23 cellular contexts compared by ENCODE assay signal in the genomic region with DNA sequence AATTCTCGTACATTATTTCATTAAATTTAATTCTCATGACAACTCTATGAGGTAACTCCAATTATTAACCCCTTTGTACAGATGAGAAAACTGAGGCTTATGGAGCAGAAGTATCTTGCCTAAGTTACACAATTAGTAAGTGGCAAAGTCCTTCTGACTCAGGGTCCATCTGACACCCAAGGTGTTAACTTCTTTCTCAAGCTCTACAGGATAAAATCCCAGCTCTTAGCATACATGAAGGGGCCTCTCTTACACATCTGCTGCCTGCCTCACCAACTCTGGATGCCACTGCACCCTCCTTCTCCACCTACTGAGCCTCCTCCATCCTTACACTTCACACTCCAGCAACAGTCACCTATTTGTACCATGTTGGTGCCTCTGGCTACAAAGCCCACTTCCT. TPM values are rescaled to one million over a fixed set of nuclear protein-coding genes. Genes with fewer than 3 reads are reported as not detected.
DNase-seq lines count a peak whose midpoint lies in the region; TF ChIP-seq lines count a peak whose summit lies in the region.
"Had no signal": no experiment of that assay in that cellular context is flagged by ENCODE, and none has a peak within 500 bp of the region (broad histone marks: within the 10 kb centered on the region; RNA-seq: fewer than 3 reads in every experiment).

No MANE protein-coding gene starts in this region.

- DNase-seq in activated naive CD4-positive, alpha-beta T cell treated with anti-CD3 and anti-CD28 coated beads, Interleukin-2, amount 50 U/mL, for 16 hours = no peak
- DNase-seq in endodermal cell (peak; percentile 13), vagina (ENCODE audit: extremely low spot score in 2 of 2) (peak; percentile 22 to 34), H7 (no peak), NCI-H1048 (lab: John Stamatoyannopoulos, UW) (no peak)
- DNase-seq: Calu3; CD8-positive, alpha-beta memory T cell; DMS53; GDM1; GOT3; KG1; NCI-H1105; NCI-H2081; NCI-H2171; NCI-H345; NCI-H524; NCI-H774; NK-92 treated with Interleukin-12 subunit alpha and Interleukin-12 subunit beta, amount 100 ng/mL, for 24 hours; SIG-M5 had no signal

- 88 to 100% methylated on average over 1 of the region's 1 CpG for WGBS in endodermal cell (ENCODE audit: insufficient coverage in 1 of 2, insufficient read length in 1 of 2), 2 experiments

- no peak overlapping the region for H3K9ac ChIP-seq in Loucy (ENCODE audit: low read depth, low read length, poor library complexity, severe bottlenecking)
- no peak overlapping the region for H3K9ac ChIP-seq in endodermal cell (ENCODE audit: extremely low read depth, low read length, poor library complexity, severe bottlenecking)

- H3K4me3 ChIP-seq in Loucy (ENCODE audit: low read length, poor library complexity, severe bottlenecking) (no peak overlapping the region), endodermal cell (ENCODE audit: low read length) (no peak overlapping the region), vagina (no peak overlapping the region), H7 (ENCODE audit: insufficient read depth, low read depth, low read length) (no peak overlapping the region)

- H3K4me1 ChIP-seq in Loucy (ENCODE audit: insufficient read depth, low read length, poor library complexity, severe bottlenecking) (peaks cover 23% of the 10 kb centered on the region), endodermal cell (ENCODE audit: control insufficient read depth, insufficient read depth, low read length) (no peaks in the 10 kb centered on the region), vagina (no peaks in the 10 kb centered on the region)

- peak overlapping the region; percentile 13 for H3K27ac Mint-ChIP-seq in activated naive CD4-positive, alpha-beta T cell treated with anti-CD3 and anti-CD28 coated beads, Interleukin-2, amount 50 U/mL, for 24 hours
- H3K27ac Mint-ChIP-seq in endodermal cell = no peak overlapping the region

- H3F3A ChIP-seq in Loucy (ENCODE audit: low read depth) = no peaks in the 10 kb centered on the region

- TF ChIP-seq CTCF in Loucy (conservative IDR thresholded peaks at IDR 0.05; ENCODE audit: low read length) = no peak
- no peak for TF ChIP-seq CTCF in endodermal cell (conservative IDR thresholded peaks at IDR 0.05)
- no peak for TF ChIP-seq CTCF in vagina (IDR thresholded peaks at IDR 0.05)

- H2AFZ ChIP-seq in Loucy (ENCODE audit: low read length) = no peak overlapping the region

- no peak overlapping the region for H3K4me3 Mint-ChIP-seq in activated naive CD4-positive, alpha-beta T cell treated with anti-CD3 and anti-CD28 coated beads, Interleukin-2, amount 50 U/mL, for 24 hours
- no peak overlapping the region for H3K4me3 Mint-ChIP-seq in endodermal cell

- intact Hi-C loops in vagina (cut with DNase I) = no loop called here

- H3K36me3 ChIP-seq in Loucy (ENCODE audit: insufficient read depth, low read length) (no peaks in the 10 kb centered on the region), endodermal cell (ENCODE audit: control insufficient read depth, insufficient read depth, low read length) (no peaks in the 10 kb centered on the region), vagina (no peaks in the 10 kb centered on the region), H7 (replicated peaks; ENCODE audit: control insufficient read depth, insufficient read depth, low read length) (no peaks in the 10 kb centered on the region)

- no peaks in the 10 kb centered on the region for H3K9me3 Mint-ChIP-seq in activated naive CD4-positive, alpha-beta T cell treated with anti-CD3 and anti-CD28 coated beads, Interleukin-2, amount 50 U/mL, for 24 hours
- no peaks in the 10 kb centered on the region for H3K9me3 Mint-ChIP-seq in endodermal cell
- H3K9me3 Mint-ChIP-seq: CD8-positive, alpha-beta memory T cell had no signal

- H3K36me3 Mint-ChIP-seq in activated naive CD4-positive, alpha-beta T cell treated with anti-CD3 and anti-CD28 coated beads, Interleukin-2, amount 50 U/mL, for 24 hours = peaks cover 9% of the 10 kb centered on the region
- H3K36me3 Mint-ChIP-seq in endodermal cell (ENCODE audit: low read depth) = no peaks in the 10 kb centered on the region

- H3K27ac ChIP-seq in endodermal cell (ENCODE audit: low read depth, low read length) (no peak overlapping the region), vagina (no peak overlapping the region)

- H3K4me1 Mint-ChIP-seq in activated naive CD4-positive, alpha-beta T cell treated with anti-CD3 and anti-CD28 coated beads, Interleukin-2, amount 50 U/mL, for 24 hours = peaks cover 88% of the 10 kb centered on the region
- peaks cover 6% of the 10 kb centered on the region for H3K4me1 Mint-ChIP-seq in endodermal cell

- H3K79me2 ChIP-seq in Loucy (ENCODE audit: insufficient read depth, low read length) = no peaks in the 10 kb centered on the region

- peak overlapping the region; percentile 19 for H3K4me2 ChIP-seq in Loucy (ENCODE audit: low read depth, low read length, poor library complexity, severe bottlenecking)

- H3K9me3 ChIP-seq in Loucy (ENCODE audit: insufficient read depth, low read depth, low read length) (no peaks in the 10 kb centered on the region), endodermal cell (ENCODE audit: control insufficient read depth, low read length) (no peaks in the 10 kb centered on the region), vagina (no peaks in the 10 kb centered on the region)

- H3K9me2 ChIP-seq in Loucy (replicated peaks; ENCODE audit: low read depth, low read length) = no peaks in the 10 kb centered on the region

- H3K27me3 Mint-ChIP-seq in activated naive CD4-positive, alpha-beta T cell treated with anti-CD3 and anti-CD28 coated beads, Interleukin-2, amount 50 U/mL, for 24 hours = no peaks in the 10 kb centered on the region
- peaks cover 84% of the 10 kb centered on the region for H3K27me3 Mint-ChIP-seq in endodermal cell (ENCODE audit: insufficient read depth)

- no peaks in the 10 kb centered on the region for H4K20me1 ChIP-seq in Loucy (ENCODE audit: insufficient read depth, low read length, poor library complexity, severe bottlenecking)

- no peaks in the 10 kb centered on the region for H3K27me3 ChIP-seq in Loucy (ENCODE audit: insufficient read depth, low read length, poor library complexity, severe bottlenecking)
- peaks cover 35% of the 10 kb centered on the region for H3K27me3 ChIP-seq in endodermal cell (ENCODE audit: control insufficient read depth, insufficient read depth, low read length, poor library complexity, severe bottlenecking)
- no peaks in the 10 kb centered on the region for H3K27me3 ChIP-seq in vagina
- H3K27me3 ChIP-seq in H7 (ENCODE audit: control insufficient read depth, insufficient read depth, low read length) = no peaks in the 10 kb centered on the region

- TF ChIP-seq POLR2A in vagina (IDR thresholded peaks at IDR 0.05) = no peak

RNA-seq across cellular contexts. Expression of a gene that starts 4.3 kb away (rescaled TPM):
- total RNA-seq in endodermal cell (not detected), vagina (not detected)
- not detected for polyA plus RNA-seq in endodermal cell (2013, experiment 1 of 2)
- not detected for polyA plus RNA-seq in endodermal cell (2013, experiment 2 of 2)
- total RNA-seq in H7 (2014; rRNA removed; shearing (Covaris generic)) = not detected in 2 replicates
- total RNA-seq: Calu3; CD8-positive, alpha-beta memory T cell; HT1080 had no signal
- polyA plus RNA-seq: BJ; CD8-positive, alpha-beta memory T cell had no signal

RNA-seq across cellular contexts. Expression of a gene that starts 12.8 kb away (rescaled TPM):
- total RNA-seq in endodermal cell (not detected), vagina (not detected)
- not detected for polyA plus RNA-seq in endodermal cell (2013, experiment 1 of 2)
- polyA plus RNA-seq in endodermal cell (2013, experiment 2 of 2) = not detected
- not detected in 2 replicates for total RNA-seq in H7 (2014; rRNA removed; shearing (Covaris generic))
- total RNA-seq: Calu3, HT1080 had no signal
- polyA plus RNA-seq: BJ had no signal

RNA-seq across cellular contexts. Expression of a gene that starts 31.9 kb away (rescaled TPM):
- not detected for total RNA-seq in endodermal cell
- not detected for polyA plus RNA-seq in endodermal cell (2013, experiment 1 of 2)
- not detected for polyA plus RNA-seq in endodermal cell (2013, experiment 2 of 2)
- total RNA-seq in vagina = not detected
- not detected in 2 replicates for total RNA-seq in H7 (2014; rRNA removed; shearing (Covaris generic))
- total RNA-seq: Calu3; CD8-positive, alpha-beta memory T cell; HT1080 had no signal
- polyA plus RNA-seq: BJ; CD8-positive, alpha-beta memory T cell had no signal

RNA-seq across cellular contexts. Expression of a gene that starts 46.5 kb away (rescaled TPM):
- not detected for total RNA-seq in endodermal cell
- not detected for polyA plus RNA-seq in endodermal cell (2013, experiment 1 of 2)
- not detected for polyA plus RNA-seq in endodermal cell (2013, experiment 2 of 2)
- 2.0 TPM for total RNA-seq in vagina
- total RNA-seq in H7 (2014; rRNA removed; shearing (Covaris generic)) = not detected in 2 replicates
- total RNA-seq: Calu3; CD8-positive, alpha-beta memory T cell; HT1080 had no signal
- polyA plus RNA-seq: BJ had no signal

RNA-seq across cellular contexts. Expression of a gene that starts 52.6 kb away (rescaled TPM):
- total RNA-seq in endodermal cell = not detected
- not detected for polyA plus RNA-seq in endodermal cell (2013, experiment 1 of 2)
- polyA plus RNA-seq in endodermal cell (2013, experiment 2 of 2) = not detected
- total RNA-seq in vagina = not detected
- total RNA-seq in H7 (2014; rRNA removed; shearing (Covaris generic)) = not detected in 2 replicates
- total RNA-seq: Calu3; CD8-positive, alpha-beta memory T cell; HT1080 had no signal
- polyA plus RNA-seq: BJ; CD8-positive, alpha-beta memory T cell had no signal

Comparison
In these comparisons a context has a peak if more than half of its experiments do, and no peak if none do; other contexts are left out.
1. DNase-seq: peak in endodermal cell (single experiment) and vagina (2 of 2); none in activated naive CD4-positive, alpha-beta T cell treated with anti-CD3 and anti-CD28 coated beads, Interleukin-2, amount 50 U/mL, for 16 hours (single experiment), H7 (single experiment) and NCI-H1048 (single experiment).